21 cellular contexts compared by ENCODE assay signal in the genomic region with DNA sequence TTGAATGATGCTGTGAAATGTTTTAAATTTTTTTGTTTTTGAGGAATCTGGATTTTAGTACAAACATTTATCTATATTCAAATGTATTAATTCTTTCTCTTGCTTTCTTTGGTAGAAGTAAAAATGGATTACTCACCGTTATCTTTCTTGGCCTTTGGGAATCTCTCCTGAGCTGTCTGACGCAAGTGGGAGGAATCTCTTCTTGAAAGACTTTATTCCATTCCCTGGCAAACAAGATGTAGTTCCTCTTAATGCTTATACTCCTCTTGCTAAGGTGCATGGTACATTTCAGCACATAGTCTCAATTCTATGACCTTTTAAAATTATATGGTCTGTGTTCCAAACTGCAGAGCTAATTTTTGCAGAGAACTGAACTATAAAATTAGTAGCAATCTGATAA.
"Had no signal": no experiment of that assay in that cellular context is flagged by ENCODE, and none has a peak within 500 bp of the region (broad histone marks: within the 10 kb centered on the region; RNA-seq: fewer than 3 reads in every experiment).

No MANE protein-coding gene starts in this region.

- ATAC-seq: effector memory CD8-positive, alpha-beta T cell; esophagus mucosa; foreskin keratinocyte; gastrocnemius medialis; gastroesophageal sphincter; heart left ventricle; heart right ventricle had no signal

- DNase-seq: colonic mucosa; cortex of kidney; dermis blood vessel endothelial cell; dorsolateral prefrontal cortex; effector CD4-positive, alpha-beta T cell; effector CD8-positive, alpha-beta T cell; effector memory CD4-positive, alpha-beta T cell; effector memory CD8-positive, alpha-beta T cell; endodermal cell; erythroblast; esophagus squamous epithelium; foreskin fibroblast; foreskin keratinocyte; foreskin melanocyte; gastrocnemius medialis; glutamatergic neuron; head of caudate nucleus; heart left ventricle; heart right ventricle had no signal
